In genomic region chr4:2671267-2671895, GRCh38 we compare ENCODE assay signal across 11 cellular contexts.
DNase-seq lines count a peak whose midpoint lies in the region; ATAC-seq and TF ChIP-seq lines count a peak whose summit lies in the region.
"Had no signal": no experiment of that assay in that cellular context is flagged by ENCODE, and none has a peak within 500 bp of the region (broad histone marks: within the 10 kb centered on the region; RNA-seq: fewer than 3 reads in every experiment).

No MANE protein-coding gene starts in this region.

- no peak for ATAC-seq in GM21737 (IDR thresholded peaks at IDR 0.05; ENCODE audit: unreplicated experiment)
- ATAC-seq: foreskin keratinocyte had no signal

- peak overlapping the region; percentile 26 for H3K4me3 Mint-ChIP-seq in nephron progenitor cell
- H3K4me3 Mint-ChIP-seq: activated naive CD4-positive, alpha-beta T cell treated with anti-CD3 and anti-CD28 coated beads for 36 hours had no signal

- peak overlapping the region; percentile 94 for H3K27ac Mint-ChIP-seq in nephron progenitor cell

- no peak for TF ChIP-seq CTCF in nephron progenitor cell (IDR thresholded peaks at IDR 0.05)

- peaks cover 66% of the 10 kb centered on the region for H3K36me3 Mint-ChIP-seq in nephron progenitor cell (ENCODE audit: low read depth)

- no peaks in the 10 kb centered on the region for H3K27me3 Mint-ChIP-seq in nephron progenitor cell (ENCODE audit: low read depth, poor library complexity)

- peaks cover 29% of the 10 kb centered on the region for H3K4me1 Mint-ChIP-seq in nephron progenitor cell

- peaks cover 1% of the 10 kb centered on the region for H3K9me3 Mint-ChIP-seq in nephron progenitor cell
- H3K9me3 Mint-ChIP-seq: activated naive CD4-positive, alpha-beta T cell treated with anti-CD3 and anti-CD28 coated beads for 36 hours had no signal

- peak; percentile 57 for DNase-seq in COLO668 (lab: John Stamatoyannopoulos, UW; ENCODE audit: unreplicated experiment)
- peak; percentile 67 for DNase-seq in M059J (ENCODE audit: low read depth)
- DNase-seq in ecto neural progenitor cell (ENCODE audit: low spot score), result peak; percentile 61
- peak; percentile 26 for DNase-seq in nephron progenitor cell
- DNase-seq in dedifferentiated amniotic fluid mesenchymal stem cell (ENCODE audit: extremely low spot score), result no peak
- no peak for DNase-seq in A172 (ENCODE audit: low spot score)
- DNase-seq: activated CD4-positive, alpha-beta T cell treated with anti-CD3 and anti-CD28 coated beads, Interleukin-2, amount 50 U/mL, for 1 hour; activated naive CD4-positive, alpha-beta T cell treated with anti-CD3 and anti-CD28 coated beads for 36 hours; colonic mucosa; foreskin keratinocyte had no signal

Comparison
In these comparisons a context has a peak if more than half of its experiments do, and no peak if none do; other contexts are left out.
1. DNase-seq: peak in COLO668 (single experiment), M059J (single experiment), ecto neural progenitor cell (single experiment) and nephron progenitor cell (single experiment); none in dedifferentiated amniotic fluid mesenchymal stem cell (single experiment) and A172 (single experiment).